In genomic region chr11:69501121-69501489, GRCh38 we compare ENCODE assay signal across 20 cellular contexts. TPM values are rescaled to one million over a fixed set of nuclear protein-coding genes. Genes with fewer than 3 reads are reported as not detected.
"Had no signal": no experiment of that assay in that cellular context is flagged by ENCODE, and none has a peak within 500 bp of the region (broad histone marks: within the 10 kb centered on the region; RNA-seq: fewer than 3 reads in every experiment).

No MANE protein-coding gene starts in this region.

- DNase-seq: KBM-7, NCI-H1092 treated with DMSO at 0.1 percent for 48 hours, NCI-H1436, NCI-H187, NCI-H2029, NCI-H2081 treated with DMSO at 0.1 percent for 48 hours, NCI-H2171, NCI-H446, NCI-H510A, NCI-H524 treated with DMSO at 0.1 percent for 48 hours, NCI-H69, NCI-H774, PC-3, SW 1271 had no signal

- H3K9ac ChIP-seq: SK-N-SH had no signal

- H3K9me3 ChIP-seq: SK-N-SH had no signal

- H3K4me2 ChIP-seq: SK-N-SH had no signal

- H3K27ac ChIP-seq: HL-60, RWPE1 had no signal

RNA-seq across cellular contexts. Expression of gene LINC01488, which starts 19.6 kb away (rescaled TPM):
- total RNA-seq: LHCN-M2, MCF 10A, OCI-LY7, PC-3 had no signal
